In the genomic region with DNA sequence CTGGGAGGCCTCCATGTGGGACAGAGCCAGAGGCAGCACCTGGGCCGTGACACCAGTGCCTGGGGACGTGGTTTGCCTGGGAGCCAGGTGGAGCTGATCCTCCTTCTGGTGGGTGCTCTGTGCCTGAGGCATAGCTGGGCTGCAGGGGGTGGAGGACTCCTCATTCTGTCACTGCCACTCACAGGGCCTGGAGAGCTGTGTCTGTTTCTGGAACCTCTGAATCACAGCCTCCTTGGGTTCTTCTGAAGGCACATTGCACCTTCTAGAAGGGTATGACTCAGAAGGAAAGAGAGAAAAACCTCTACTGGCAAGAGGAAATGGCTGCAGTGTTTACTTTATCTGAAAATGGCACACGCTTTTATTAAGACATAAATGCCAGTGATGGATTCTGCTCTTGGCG, we compare ENCODE assay signal across 9 cellular contexts.
DNase-seq lines count a peak whose midpoint lies in the region; TF ChIP-seq lines count a peak whose summit lies in the region.
"Had no signal": no experiment of that assay in that cellular context is flagged by ENCODE, and none has a peak within 500 bp of the region (broad histone marks: within the 10 kb centered on the region; RNA-seq: fewer than 3 reads in every experiment).

No MANE protein-coding gene starts in this region.

- peak; percentile 5 for DNase-seq in HT-29 (ENCODE audit: low spot score)
- peak; percentile 68 for DNase-seq in activated CD8-positive, alpha-beta memory T cell treated with anti-CD3 and anti-CD28 coated beads, Interleukin-2, amount 50 U/mL, for 4 hours
- peak; percentile 2 for DNase-seq in fibroblast of peridontal ligament (ENCODE audit: extremely low read depth)
- peak; percentile 55 for DNase-seq in stimulated activated CD8-positive, alpha-beta memory T cell treated with anti-CD3 and anti-CD28 coated beads, Interleukin-12 subunit alpha, Interleukin-12 subunit beta, amount 100 ng/mL, for 4 hours (ENCODE audit: low read depth)
- DNase-seq in GM20000 (ENCODE audit: low spot score), result no peak
- DNase-seq in mucosa of gallbladder (ENCODE audit: low spot score), result no peak
- no peak for DNase-seq in RWPE1 (ENCODE audit: low spot score)
- DNase-seq in NCI-H2107 (lab: John Stamatoyannopoulos, UW), result no peak
- DNase-seq: substantia nigra had no signal

- POLR2A ChIA-PET in RWPE1 (lab: Yijun Ruan, JAX; ENCODE audit: low non-redundant PET), result no interaction called here

- CTCF ChIA-PET in RWPE1 (lab: Yijun Ruan, JAX), result no interaction called here

- TF ChIP-seq CTCF in GM20000 (IDR thresholded peaks at IDR 0.05; ENCODE audit: extremely low read depth, missing control alignments) (no peak), RWPE1 (conservative IDR thresholded peaks at IDR 0.05; ENCODE audit: low read depth) (no peak)

- H3K27ac ChIP-seq in RWPE1, result no peak overlapping the region

Comparison
In these comparisons a context has a peak if more than half of its experiments do, and no peak if none do; other contexts are left out.
1. DNase-seq: peak in HT-29 (single experiment), activated CD8-positive, alpha-beta memory T cell treated with anti-CD3 and anti-CD28 coated beads, Interleukin-2, amount 50 U/mL, for 4 hours (single experiment), fibroblast of peridontal ligament (single experiment) and stimulated activated CD8-positive, alpha-beta memory T cell treated with anti-CD3 and anti-CD28 coated beads, Interleukin-12 subunit alpha, Interleukin-12 subunit beta, amount 100 ng/mL, for 4 hours (single experiment); none in GM20000 (single experiment), mucosa of gallbladder (single experiment), RWPE1 (single experiment) and NCI-H2107 (single experiment).